15 cellular contexts compared by ENCODE assay signal in genomic region chr10:132305654-132306340, GRCh38. TPM values are rescaled to one million over a fixed set of nuclear protein-coding genes. Genes with fewer than 3 reads are reported as not detected.
DNase-seq lines count a peak whose midpoint lies in the region; ATAC-seq and TF ChIP-seq lines count a peak whose summit lies in the region.
"Had no signal": no experiment of that assay in that cellular context is flagged by ENCODE, and none has a peak within 500 bp of the region (broad histone marks: within the 10 kb centered on the region; RNA-seq: fewer than 3 reads in every experiment).

No MANE protein-coding gene starts in this region.

- CTCF ChIA-PET in activated naive CD4-positive, alpha-beta T cell treated with anti-CD3 and anti-CD28 coated beads, Interleukin-2, amount 10 ng/mL, durations not matched to agents 7 days and 5 days (lab: Charles Lee) = no interaction called here

- ATAC-seq in activated naive CD4-positive, alpha-beta T cell treated with anti-CD3 and anti-CD28 coated beads, Interleukin-2, amount 50 U/mL, for 72 hours = no peak
- no peak for ATAC-seq in activated T-helper 17 cell treated with anti-CD3 and anti-CD28 coated beads, Interleukin-2, amount 50 U/mL, for 72 hours (replicated peaks)
- ATAC-seq in GM19324 (IDR thresholded peaks at IDR 0.05; ENCODE audit: low FRiP score, unreplicated experiment) (no peak), GM19397 (IDR thresholded peaks at IDR 0.05; ENCODE audit: unreplicated experiment) (no peak)

- TF ChIP-seq POLR2A in suprapubic skin (IDR thresholded peaks at IDR 0.05) = no peak

- peaks cover 62% of the 10 kb centered on the region for H3K27me3 Mint-ChIP-seq in activated naive CD4-positive, alpha-beta T cell treated with anti-CD3 and anti-CD28 coated beads, Interleukin-2, amount 10 ng/mL, durations not matched to agents 7 days and 5 days
- H3K27me3 Mint-ChIP-seq in activated T-helper 17 cell treated with anti-CD3 and anti-CD28 coated beads, Interleukin-2, amount 50 U/mL, for 72 hours = no peaks in the 10 kb centered on the region

- no peak overlapping the region for H3K56ac ChIP-seq in mesendoderm (ENCODE audit: low read length)

- peak overlapping the region; percentile 9 for H3K4me3 Mint-ChIP-seq in activated naive CD4-positive, alpha-beta T cell treated with anti-CD3 and anti-CD28 coated beads, Interleukin-2, amount 10 ng/mL, durations not matched to agents 7 days and 5 days
- peak overlapping the region; percentile 88 for H3K4me3 Mint-ChIP-seq in activated T-helper 17 cell treated with anti-CD3 and anti-CD28 coated beads, Interleukin-2, amount 50 U/mL, for 72 hours

- H2BK120ac ChIP-seq in mesendoderm (ENCODE audit: low read depth, low read length) = no peak overlapping the region

- no CpG with 5 or more reads among the region's 22 CpGs for WGBS in mesendoderm (ENCODE audit: extremely low coverage, insufficient coverage, low lambda C conversion rate)
- WGBS in suprapubic skin = 91% methylated on average over 22 of the region's 22 CpGs

- H3K4ac ChIP-seq in mesendoderm (ENCODE audit: low read depth, low read length) = no peak overlapping the region

- H2BK5ac ChIP-seq in mesendoderm (ENCODE audit: low read length) = no peak overlapping the region

- H3K27ac Mint-ChIP-seq in activated naive CD4-positive, alpha-beta T cell treated with anti-CD3 and anti-CD28 coated beads, Interleukin-2, amount 10 ng/mL, durations not matched to agents 7 days and 5 days = no peak overlapping the region
- no peak overlapping the region for H3K27ac Mint-ChIP-seq in activated naive CD4-positive, alpha-beta T cell treated with anti-CD3 and anti-CD28 coated beads, Interleukin-2, amount 50 U/mL, for 72 hours
- no peak overlapping the region for H3K27ac Mint-ChIP-seq in activated T-helper 17 cell treated with anti-CD3 and anti-CD28 coated beads, Interleukin-2, amount 50 U/mL, for 72 hours

- H3K18ac ChIP-seq in mesendoderm (ENCODE audit: low read length) = no peak overlapping the region

- H3K4me2 ChIP-seq in mesendoderm (ENCODE audit: low read length) = no peak overlapping the region

- no peaks in the 10 kb centered on the region for H3K36me3 Mint-ChIP-seq in activated naive CD4-positive, alpha-beta T cell treated with anti-CD3 and anti-CD28 coated beads, Interleukin-2, amount 10 ng/mL, durations not matched to agents 7 days and 5 days
- H3K36me3 Mint-ChIP-seq in activated naive CD4-positive, alpha-beta T cell treated with anti-CD3 and anti-CD28 coated beads, Interleukin-2, amount 50 U/mL, for 72 hours = peaks cover 0 to 5% of the 10 kb centered on the region in 2 donors
- no peaks in the 10 kb centered on the region for H3K36me3 Mint-ChIP-seq in activated T-helper 17 cell treated with anti-CD3 and anti-CD28 coated beads, Interleukin-2, amount 50 U/mL, for 72 hours (ENCODE audit: low read depth)

- H4K5ac ChIP-seq in mesendoderm (ENCODE audit: low read length) = no peak overlapping the region

- no peaks in the 10 kb centered on the region for H3K9me3 ChIP-seq in suprapubic skin
- H3K9me3 ChIP-seq: vagina had no signal

- H4K8ac ChIP-seq in mesendoderm (ENCODE audit: low read depth, low read length) = no peak overlapping the region

- H3K4me3 ChIP-seq in mesendoderm (ENCODE audit: low read length) (no peak overlapping the region), suprapubic skin (no peak overlapping the region)

- no peaks in the 10 kb centered on the region for H3K9me3 Mint-ChIP-seq in activated naive CD4-positive, alpha-beta T cell treated with anti-CD3 and anti-CD28 coated beads, Interleukin-2, amount 10 ng/mL, durations not matched to agents 7 days and 5 days
- no peaks in the 10 kb centered on the region for H3K9me3 Mint-ChIP-seq in activated naive CD4-positive, alpha-beta T cell treated with anti-CD3 and anti-CD28 coated beads, Interleukin-2, amount 50 U/mL, for 72 hours
- H3K9me3 Mint-ChIP-seq in activated T-helper 17 cell treated with anti-CD3 and anti-CD28 coated beads, Interleukin-2, amount 50 U/mL, for 72 hours = no peaks in the 10 kb centered on the region

- H3K36me3 ChIP-seq in mesendoderm (ENCODE audit: control insufficient read depth, insufficient read depth, low read length) (no peaks in the 10 kb centered on the region), suprapubic skin (no peaks in the 10 kb centered on the region)
- H3K36me3 ChIP-seq: vagina had no signal

- no peak for DNase-seq in activated naive CD4-positive, alpha-beta T cell treated with anti-CD3 and anti-CD28 coated beads, Interleukin-2, amount 10 ng/mL, durations not matched to agents 7 days and 5 days
- DNase-seq in activated naive CD4-positive, alpha-beta T cell treated with anti-CD3 and anti-CD28 coated beads, Interleukin-2, amount 50 U/mL, for 72 hours (ENCODE audit: low spot score in 2 of 2) = no peak
- peak; percentile 29 for DNase-seq in mesendoderm
- peak; percentile 44 to 47 for DNase-seq in suprapubic skin (ENCODE audit: low spot score in 2 of 2)
- no peak for DNase-seq in stimulated activated CD4-positive, alpha-beta T cell treated with anti-CD3 and anti-CD28 coated beads, Interleukin-15, amount 100 ng/mL, for 24 hours
- DNase-seq: DND-41; KBM-7; NCI-H1436 treated with DMSO at 0.1 percent for 48 hours; NCI-H526 treated with DMSO at 0.1 percent for 48 hours; stimulated activated CD4-positive, alpha-beta T cell treated with anti-CD3 and anti-CD28 coated beads, Interleukin-2, amount 100 ng/mL, for 48 hours; T-helper 9 cell had no signal

- no peak for TF ChIP-seq CTCF in suprapubic skin (IDR thresholded peaks at IDR 0.05)

- H2AK5ac ChIP-seq in mesendoderm (ENCODE audit: low read length) = no peak overlapping the region

- no peak overlapping the region for H3K9ac ChIP-seq in mesendoderm (ENCODE audit: low read length)

- H3K79me1 ChIP-seq in mesendoderm (ENCODE audit: low read length) = no peaks in the 10 kb centered on the region

- no peaks in the 10 kb centered on the region for H3K79me2 ChIP-seq in mesendoderm (ENCODE audit: control insufficient read depth, insufficient read depth, low read length)

- TF ChIP-seq EP300 in suprapubic skin (IDR thresholded peaks at IDR 0.05) = no peak

- H3K23ac ChIP-seq in mesendoderm (ENCODE audit: low read length) = no peak overlapping the region

- H3K4me1 ChIP-seq in mesendoderm (ENCODE audit: control insufficient read depth, low read depth, low read length) = no peaks in the 10 kb centered on the region
- peaks cover 27% of the 10 kb centered on the region for H3K4me1 ChIP-seq in suprapubic skin

- H3K27me3 ChIP-seq in mesendoderm (ENCODE audit: insufficient read depth, low read length, poor library complexity) = peaks cover 14% of the 10 kb centered on the region
- peaks cover 8% of the 10 kb centered on the region for H3K27me3 ChIP-seq in suprapubic skin
- H3K27me3 ChIP-seq: vagina had no signal

- no peak overlapping the region for H3K27ac ChIP-seq in mesendoderm (ENCODE audit: low read depth, low read length)
- no peak overlapping the region for H3K27ac ChIP-seq in suprapubic skin
- H3K27ac ChIP-seq: vagina had no signal

- no peak overlapping the region for H2BK15ac ChIP-seq in mesendoderm (replicated peaks; ENCODE audit: low read depth)

- peaks cover 9% of the 10 kb centered on the region for H3K4me1 Mint-ChIP-seq in activated naive CD4-positive, alpha-beta T cell treated with anti-CD3 and anti-CD28 coated beads, Interleukin-2, amount 10 ng/mL, durations not matched to agents 7 days and 5 days
- H3K4me1 Mint-ChIP-seq in activated T-helper 17 cell treated with anti-CD3 and anti-CD28 coated beads, Interleukin-2, amount 50 U/mL, for 72 hours = no peaks in the 10 kb centered on the region

RNA-seq across cellular contexts. Expression of gene STK32C, which starts 2.0 kb away (rescaled TPM):
- total RNA-seq in activated naive CD4-positive, alpha-beta T cell treated with anti-CD3 and anti-CD28 coated beads, Interleukin-2, amount 50 U/mL, for 72 hours = 10 to 100 TPM; 14.5 to 25.5 TPM
- total RNA-seq in activated T-helper 17 cell treated with anti-CD3 and anti-CD28 coated beads, Interleukin-2, amount 50 U/mL, for 72 hours = 10 to 100 TPM; 12.6 to 20.6 TPM
- polyA plus RNA-seq in mesendoderm (2013, experiment 1 of 2) = 3.8 TPM
- 3.7 TPM for polyA plus RNA-seq in mesendoderm (2013, experiment 2 of 2)
- total RNA-seq in suprapubic skin = 1 to 10 TPM; 1.3 to 5.6 (median 4.7) TPM

RNA-seq across cellular contexts. Expression of gene LRRC27, which starts 26.2 kb away (rescaled TPM):
- total RNA-seq in activated naive CD4-positive, alpha-beta T cell treated with anti-CD3 and anti-CD28 coated beads, Interleukin-2, amount 50 U/mL, for 72 hours = 1 to 10 TPM; 4.1 to 7.2 TPM
- 1 to 10 TPM; 4.5 to 6.3 TPM for total RNA-seq in activated T-helper 17 cell treated with anti-CD3 and anti-CD28 coated beads, Interleukin-2, amount 50 U/mL, for 72 hours
- 1.7 TPM for polyA plus RNA-seq in mesendoderm (2013, experiment 1 of 2)
- polyA plus RNA-seq in mesendoderm (2013, experiment 2 of 2) = 1.8 TPM
- 10 to 100 TPM in 1 of 4 donors, 1 to 10 TPM in 3; 6.6 to 13.1 (median 7.1) TPM for total RNA-seq in suprapubic skin

Comparison
In these comparisons a context has a peak if more than half of its experiments do, and no peak if none do; other contexts are left out.
1. DNase-seq: peak in mesendoderm (single experiment) and suprapubic skin (2 of 2); none in activated naive CD4-positive, alpha-beta T cell treated with anti-CD3 and anti-CD28 coated beads, Interleukin-2, amount 10 ng/mL, durations not matched to agents 7 days and 5 days (single experiment), activated naive CD4-positive, alpha-beta T cell treated with anti-CD3 and anti-CD28 coated beads, Interleukin-2, amount 50 U/mL, for 72 hours (0 of 2) and stimulated activated CD4-positive, alpha-beta T cell treated with anti-CD3 and anti-CD28 coated beads, Interleukin-15, amount 100 ng/mL, for 24 hours (single experiment).